Comparison of ENCODE assay signal across 8 cellular contexts in genomic region chr9:85740821-85741111, GRCh38. TPM values are rescaled to one million over a fixed set of nuclear protein-coding genes. Genes with fewer than 3 reads are reported as not detected.
DNase-seq lines count a peak whose midpoint lies in the region; ATAC-seq, FAIRE-seq and TF ChIP-seq lines count a peak whose summit lies in the region.

No MANE protein-coding gene starts in this region.

- dilution Hi-C loops in keratinocyte (cut with MboI; ENCODE audit: extremely low pct_ligation_motif_present, low sequenced_read_pairs): no loop called here

- H2AFZ ChIP-seq in Loucy (ENCODE audit: low read length) (peak overlapping the region; percentile 92), keratinocyte (ENCODE audit: control insufficient read depth, low read length) (peak overlapping the region; percentile 79)

- 0 out of 2 replicates have a peak, but pooled peaks cover 3% of the 10 kb centered on the region for H3F3A ChIP-seq in Loucy (ENCODE audit: low read depth)

- H4K20me1 ChIP-seq in Loucy (ENCODE audit: insufficient read depth, low read length, poor library complexity, severe bottlenecking) (peaks cover 39% of the 10 kb centered on the region), keratinocyte (ENCODE audit: control insufficient read depth, extremely low read depth, insufficient read depth, low read length) (no peaks in the 10 kb centered on the region)

- peak overlapping the region; percentile 75 for H3K9ac ChIP-seq in Loucy (ENCODE audit: low read depth, low read length, poor library complexity, severe bottlenecking)
- H3K9ac ChIP-seq in keratinocyte (ENCODE audit: control insufficient read depth, extremely low read depth, insufficient read depth, low read length): peak overlapping the region; percentile 88

- no peaks in the 10 kb centered on the region for H3K9me1 ChIP-seq in keratinocyte (ENCODE audit: control insufficient read depth, extremely low read depth, insufficient read depth, low read length)

- no peaks in the 10 kb centered on the region for H3K27me3 ChIP-seq in Loucy (ENCODE audit: insufficient read depth, low read length, poor library complexity, severe bottlenecking)
- peaks cover 11% of the 10 kb centered on the region for H3K27me3 ChIP-seq in keratinocyte (ENCODE audit: control insufficient read depth, extremely low read depth, insufficient read depth, low read length)

- TF ChIP-seq CTCF in GM12865 (IDR thresholded peaks at IDR 0.05; ENCODE audit: insufficient read depth, low read depth, low read length, missing control alignments): no peak
- no peak for TF ChIP-seq CTCF in Loucy (conservative IDR thresholded peaks at IDR 0.05; ENCODE audit: low read length)
- no peak for TF ChIP-seq CTCF in astrocyte of the cerebellum (IDR thresholded peaks at IDR 0.05; ENCODE audit: low read depth, low read length, missing control alignments)
- TF ChIP-seq CTCF in keratinocyte (optimal IDR thresholded peaks at IDR 0.05 in 1 of 3, IDR thresholded peaks at IDR 0.05 in 1 of 3, conservative IDR thresholded peaks at IDR 0.05 in 1 of 3; ENCODE audit: extremely low read depth in 1 of 3, insufficient read depth in 2 of 3, low read length in 3 of 3): no peak

- H3K36me3 ChIP-seq in Loucy (ENCODE audit: insufficient read depth, low read length) (no peaks in the 10 kb centered on the region), keratinocyte (ENCODE audit: control insufficient read depth in 2 of 2, extremely low read depth in 1 of 2, insufficient read depth in 2 of 2, low read length in 2 of 2) (no peaks in the 10 kb centered on the region)

- H3K9me2 ChIP-seq in Loucy (replicated peaks; ENCODE audit: low read depth, low read length): no peaks in the 10 kb centered on the region

- no peak for ATAC-seq in GM21786 (IDR thresholded peaks at IDR 0.05; ENCODE audit: unreplicated experiment)

- H3K9me3 ChIP-seq in Loucy (ENCODE audit: insufficient read depth, low read depth, low read length) (no peaks in the 10 kb centered on the region), keratinocyte (ENCODE audit: control insufficient read depth, low read depth, low read length) (no peaks in the 10 kb centered on the region)

- H3K79me2 ChIP-seq in Loucy (ENCODE audit: insufficient read depth, low read length): peaks cover 48% of the 10 kb centered on the region
- peaks cover 4% of the 10 kb centered on the region for H3K79me2 ChIP-seq in keratinocyte (ENCODE audit: control insufficient read depth, insufficient read depth, low read length)

- H3K27ac ChIP-seq in keratinocyte (ENCODE audit: control insufficient read depth, insufficient read depth, low read length) (peak overlapping the region; percentile 63), substantia nigra (ENCODE audit: low read depth, low read length, poor library complexity, severe bottlenecking) (peak overlapping the region; percentile 84)

- in situ Hi-C loops in astrocyte of the cerebellum (cut with HindIII; ENCODE audit: low sequenced_read_pairs) (no loop called here), KBM-7 (cut with MboI; ENCODE audit: low pct_unique_long_range_greater_than_20kb, low sequenced_read_pairs) (no loop called here)

- DNase-seq in GM12865 (ENCODE audit: low read depth): no peak
- DNase-seq in astrocyte of the cerebellum (ENCODE audit: low read depth): no peak
- DNase-seq in keratinocyte (ENCODE audit: low read depth, low spot score): no peak
- DNase-seq in substantia nigra (lab: John Stamatoyannopoulos, UW): peak in 1 of 49 donors; percentile 50
- DNase-seq in KBM-7: no peak
- no peak for DNase-seq in NCI-H2227 treated with DMSO at 0.1 percent for 48 hours (lab: John Stamatoyannopoulos, UW)

- H3K4me2 ChIP-seq in Loucy (ENCODE audit: low read depth, low read length, poor library complexity, severe bottlenecking) (peak overlapping the region; percentile 91), keratinocyte (ENCODE audit: control insufficient read depth, extremely low read depth, insufficient read depth, low read depth, low read length) (peak overlapping the region; percentile 96)

- FAIRE-seq in keratinocyte (lab: Jason Lieb, UNC): no peak

- H3K4me3 ChIP-seq in GM12865 (ENCODE audit: low read depth, low read length) (peak overlapping the region; percentile 87), Loucy (ENCODE audit: low read length, poor library complexity, severe bottlenecking) (peak overlapping the region; percentile 84), astrocyte of the cerebellum (ENCODE audit: low read depth, low read length) (peak overlapping the region; percentile 92), keratinocyte (ENCODE audit: control insufficient read depth in 2 of 3, extremely low read depth in 1 of 3, insufficient read depth in 2 of 3, low read depth in 1 of 3, low read length in 3 of 3) (peak overlapping the region; percentile 81 to 96 (median 83))

- peaks cover 37% of the 10 kb centered on the region for H3K4me1 ChIP-seq in Loucy (ENCODE audit: insufficient read depth, low read length, poor library complexity, severe bottlenecking)
- H3K4me1 ChIP-seq in keratinocyte (ENCODE audit: control insufficient read depth, extremely low read depth, insufficient read depth, low read length): peaks cover 21% of the 10 kb centered on the region

RNA-seq across cellular contexts. Expression of gene AGTPBP1, which starts 1.0 kb away (rescaled TPM):
- polyA plus RNA-seq in keratinocyte: 5.0 to 11.1 TPM (median 5.7 TPM) in 3 replicates
- 9.0 TPM for polyA plus RNA-seq in keratinocyte (2011; ENCODE audit: low read depth)
- polyA plus RNA-seq in keratinocyte (2011; cell fraction: cytosol; rRNA removed): 5.7 and 9.3 TPM in 2 replicates
- 5.9 and 8.0 TPM in 2 replicates for polyA plus RNA-seq in keratinocyte (2011; cell fraction: nucleus; rRNA removed)
- polyA plus RNA-seq in keratinocyte (2012; ENCODE audit: low replicate concordance): 5.7 and 5.9 TPM in 2 replicates
- 1.8 to 14.0 TPM (median 5.3 TPM) in 3 replicates for polyA minus RNA-seq in keratinocyte
- polyA minus RNA-seq in keratinocyte (2011; cell fraction: cytosol; rRNA and poly(A)+ RNA removed): 6.5 TPM
- polyA minus RNA-seq in keratinocyte (2011; cell fraction: nucleus; rRNA and poly(A)+ RNA removed): 3.2 and 11.7 TPM in 2 replicates
